ENCODE assay signal across 11 cellular contexts in genomic region chr15:90230610-90231009, GRCh38. TPM values are rescaled to one million over a fixed set of nuclear protein-coding genes. Genes with fewer than 3 reads are reported as not detected.
DNase-seq lines count a peak whose midpoint lies in the region; ATAC-seq and TF ChIP-seq lines count a peak whose summit lies in the region.
"Had no signal": no experiment of that assay in that cellular context is flagged by ENCODE, and none has a peak within 500 bp of the region (broad histone marks: within the 10 kb centered on the region; RNA-seq: fewer than 3 reads in every experiment).

No MANE protein-coding gene starts in this region.

- H3K9me2 ChIP-seq in GM23248 (ENCODE audit: insufficient read depth): no peaks in the 10 kb centered on the region

- 84% methylated on average over 8 of the region's 8 CpGs for WGBS in liver
- WGBS in suprapubic skin: 77% methylated on average over 7 of the region's 8 CpGs
- 95 to 97% methylated on average over 6 to 8 of the region's 8 CpGs for WGBS in GM23248 (ENCODE audit: low coverage in 1 of 2, low lambda C conversion rate in 2 of 2, missing lambda C conversion rate in 2 of 2), 2 experiments

- no peaks in the 10 kb centered on the region for H4K20me1 ChIP-seq in GM23248 (ENCODE audit: insufficient read depth)

- H3K4me3 Mint-ChIP-seq in activated T-cell treated with anti-CD3 and anti-CD28 coated beads, Interleukin-2, amount 50 U/mL, for 4 hours: peak overlapping the region; percentile 94
- peak overlapping the region; percentile 93 for H3K4me3 Mint-ChIP-seq in activated T-helper 1 cell treated with anti-CD3 and anti-CD28 coated beads, Interleukin-12 subunit alpha, Interleukin-12 subunit beta, Interleukin-2, Interleukin-4 antibody, amounts not matched to agents 30 ng/mL and 10 ng/mL and 1 ng/mL, durations not matched to agents 14 hours and 24 hours and 36 hours

- H3K4me2 ChIP-seq in GM23248 (ENCODE audit: unreplicated experiment): no peak overlapping the region

- H3K9me3 ChIP-seq in liver (ENCODE audit: control insufficient read depth in 4 of 4, low read length in 3 of 4) (no peaks in the 10 kb centered on the region), suprapubic skin (no peaks in the 10 kb centered on the region), GM23248 (ENCODE audit: low read depth) (no peaks in the 10 kb centered on the region)
- H3K9me3 ChIP-seq: thoracic aorta had no signal

- H3K36me3 ChIP-seq in liver (ENCODE audit: control insufficient read depth in 4 of 4, insufficient read depth in 3 of 4, low read depth in 1 of 4, low read length in 3 of 4) (peaks cover 11 to 38% (median 28%) of the 10 kb centered on the region in 4 donors), suprapubic skin (peaks cover 53% of the 10 kb centered on the region), GM23248 (ENCODE audit: low read depth) (no peaks in the 10 kb centered on the region)

- H3K4me1 ChIP-seq in liver (ENCODE audit: control insufficient read depth in 4 of 4, insufficient read depth in 4 of 4, low read length in 3 of 4): peaks cover 13 to 47% (median 35%) of the 10 kb centered on the region in 4 donors
- peaks cover 43% of the 10 kb centered on the region for H3K4me1 ChIP-seq in suprapubic skin
- H3K4me1 ChIP-seq in GM23248 (ENCODE audit: insufficient read depth): 0 out of 2 replicates have a peak, but pooled peaks cover 8% of the 10 kb centered on the region

- TF ChIP-seq RAD21 in liver (IDR thresholded peaks at IDR 0.05): no peak

- peaks cover 25% of the 10 kb centered on the region for H3K36me3 Mint-ChIP-seq in activated T-cell treated with anti-CD3 and anti-CD28 coated beads, Interleukin-2, amount 50 U/mL, for 4 hours (ENCODE audit: insufficient read depth)
- H3K36me3 Mint-ChIP-seq in activated T-helper 1 cell treated with anti-CD3 and anti-CD28 coated beads, Interleukin-12 subunit alpha, Interleukin-12 subunit beta, Interleukin-2, Interleukin-4 antibody, amounts not matched to agents 30 ng/mL and 10 ng/mL and 1 ng/mL, durations not matched to agents 14 hours and 24 hours and 36 hours (ENCODE audit: low read depth): peaks cover 38% of the 10 kb centered on the region

- peak overlapping the region; percentile 94 for H3K27ac Mint-ChIP-seq in activated T-helper 1 cell treated with anti-CD3 and anti-CD28 coated beads, Interleukin-12 subunit alpha, Interleukin-12 subunit beta, Interleukin-2, Interleukin-4 antibody, amounts not matched to agents 30 ng/mL and 10 ng/mL and 1 ng/mL, durations not matched to agents 14 hours and 24 hours and 36 hours

- H2AFZ ChIP-seq in GM23248: no peak overlapping the region

- no peaks in the 10 kb centered on the region for H3K9me3 Mint-ChIP-seq in activated T-cell treated with anti-CD3 and anti-CD28 coated beads, Interleukin-2, amount 50 U/mL, for 4 hours
- H3K9me3 Mint-ChIP-seq in activated T-helper 1 cell treated with anti-CD3 and anti-CD28 coated beads, Interleukin-12 subunit alpha, Interleukin-12 subunit beta, Interleukin-2, Interleukin-4 antibody, amounts not matched to agents 30 ng/mL and 10 ng/mL and 1 ng/mL, durations not matched to agents 14 hours and 24 hours and 36 hours: no peaks in the 10 kb centered on the region

- in situ Hi-C loops in GM23248 (cut with MboI): no loop called here

- H3K27me3 ChIP-seq in liver (ENCODE audit: control insufficient read depth in 4 of 4, insufficient read depth in 4 of 4, low read length in 3 of 4) (no peaks in the 10 kb centered on the region), suprapubic skin (no peaks in the 10 kb centered on the region), GM23248 (replicated peaks; ENCODE audit: insufficient read depth) (no peaks in the 10 kb centered on the region)

- peaks cover 49% of the 10 kb centered on the region for H3K4me1 Mint-ChIP-seq in activated T-cell treated with anti-CD3 and anti-CD28 coated beads, Interleukin-2, amount 50 U/mL, for 4 hours (ENCODE audit: low read depth)
- peaks cover 50% of the 10 kb centered on the region for H3K4me1 Mint-ChIP-seq in activated T-helper 1 cell treated with anti-CD3 and anti-CD28 coated beads, Interleukin-12 subunit alpha, Interleukin-12 subunit beta, Interleukin-2, Interleukin-4 antibody, amounts not matched to agents 30 ng/mL and 10 ng/mL and 1 ng/mL, durations not matched to agents 14 hours and 24 hours and 36 hours (ENCODE audit: low read depth)

- no peaks in the 10 kb centered on the region for H3F3A ChIP-seq in GM23248 (ENCODE audit: insufficient read depth)

- H3K4me3 ChIP-seq in liver (ENCODE audit: low read depth in 1 of 3, low read length in 3 of 3) (no peak overlapping the region), suprapubic skin (no peak overlapping the region), GM23248 (no peak overlapping the region)
- H3K4me3 ChIP-seq: thoracic aorta had no signal

- H3K27me3 Mint-ChIP-seq in activated T-cell treated with anti-CD3 and anti-CD28 coated beads, Interleukin-2, amount 50 U/mL, for 4 hours (ENCODE audit: low read depth): no peaks in the 10 kb centered on the region
- H3K27me3 Mint-ChIP-seq in activated T-helper 1 cell treated with anti-CD3 and anti-CD28 coated beads, Interleukin-12 subunit alpha, Interleukin-12 subunit beta, Interleukin-2, Interleukin-4 antibody, amounts not matched to agents 30 ng/mL and 10 ng/mL and 1 ng/mL, durations not matched to agents 14 hours and 24 hours and 36 hours (ENCODE audit: insufficient read depth): no peaks in the 10 kb centered on the region

- H3K9ac ChIP-seq in liver (ENCODE audit: low read depth in 1 of 2, low read length in 2 of 2) (peak overlapping the region in 1 of 2 donors; percentile 90), GM23248 (no peak overlapping the region)

- no peak for TF ChIP-seq POLR2A in suprapubic skin (IDR thresholded peaks at IDR 0.05)

- TF ChIP-seq EP300 in suprapubic skin (IDR thresholded peaks at IDR 0.05): no peak

- ATAC-seq in activated T-cell treated with anti-CD3 and anti-CD28 coated beads, Interleukin-2, amount 50 U/mL, for 4 hours: no peak
- ATAC-seq in HG03095 (IDR thresholded peaks at IDR 0.05; ENCODE audit: unreplicated experiment): no peak

- H3K27ac ChIP-seq in liver (ENCODE audit: low read depth in 1 of 2, low read length in 2 of 2): peak overlapping the region; percentile 47 to 63
- peak overlapping the region; percentile 29 for H3K27ac ChIP-seq in suprapubic skin
- no peak overlapping the region for H3K27ac ChIP-seq in GM23248
- H3K27ac ChIP-seq: thoracic aorta had no signal

- intact Hi-C loops in activated T-helper 1 cell treated with anti-CD3 and anti-CD28 coated beads, Interleukin-12 subunit alpha, Interleukin-12 subunit beta, Interleukin-2, Interleukin-4 antibody, amounts not matched to agents 30 ng/mL and 10 ng/mL and 1 ng/mL, durations not matched to agents 14 hours and 24 hours and 36 hours (cut with micrococcal nuclease): loop anchor here (1.0 kb wide), 1 partner anchor 487 kb away; the partner anchor contains the start of gene BLM

- peaks cover 22% of the 10 kb centered on the region for H3K79me2 ChIP-seq in GM23248 (ENCODE audit: insufficient read depth)

- DNase-seq in activated T-cell treated with anti-CD3 and anti-CD28 coated beads, Interleukin-2, amount 50 U/mL, for 4 hours: no peak
- DNase-seq in activated T-cell treated with anti-CD3 and anti-CD28 coated beads, Interleukin-2, amount 50 U/mL, for 48 hours: no peak
- no peak for DNase-seq in activated T-helper 1 cell treated with anti-CD3 and anti-CD28 coated beads, Interleukin-12 subunit alpha, Interleukin-12 subunit beta, Interleukin-2, Interleukin-4 antibody, amounts not matched to agents 30 ng/mL and 10 ng/mL and 1 ng/mL, durations not matched to agents 14 hours and 24 hours and 36 hours (ENCODE audit: low spot score)
- no peak for DNase-seq in suprapubic skin (ENCODE audit: low spot score in 2 of 2)
- no peak for DNase-seq in GM23248
- no peak for DNase-seq in nucleus accumbens (lab: John Stamatoyannopoulos, UW)
- DNase-seq: NCI-H1694, SHP77 had no signal

- TF ChIP-seq CTCF in liver (IDR thresholded peaks at IDR 0.05; ENCODE audit: low read depth, low read length, missing input control) (no peak), suprapubic skin (IDR thresholded peaks at IDR 0.05) (no peak)

RNA-seq across cellular contexts. Expression of gene CIB1, which starts 3.1 kb away (rescaled TPM):
- total RNA-seq in activated T-cell treated with anti-CD3 and anti-CD28 coated beads, Interleukin-2, amount 50 U/mL, for 4 hours: 100 to 1,000 TPM; 130 to 158 (median 151) TPM
- total RNA-seq in activated T-helper 1 cell treated with anti-CD3 and anti-CD28 coated beads, Interleukin-12 subunit alpha, Interleukin-12 subunit beta, Interleukin-2, Interleukin-4 antibody, amounts not matched to agents 30 ng/mL and 10 ng/mL and 1 ng/mL, durations not matched to agents 14 hours and 24 hours and 36 hours: 144 and 145 TPM in 2 replicates
- total RNA-seq in liver: 10 to 100 TPM; 14.9 to 19.5 TPM
- 100 to 1,000 TPM in 1 of 2 donors, 10 to 100 TPM in 1; 79.1 to 107 TPM for polyA plus RNA-seq in liver
- total RNA-seq in suprapubic skin: 10 to 100 TPM; 16.2 to 41.9 (median 29.7) TPM
- 30.7 and 45.8 TPM in 2 replicates for total RNA-seq in GM23248 (2014; rRNA removed; shearing (Covaris generic))
- 123 and 129 TPM in 2 replicates for polyA plus RNA-seq in GM23248 (2016; fragmentation: Nextera tagmentation; extraction: Ambion mirVana)

RNA-seq across cellular contexts. Expression of gene GDPGP1, which starts 3.4 kb away (rescaled TPM):
- total RNA-seq in activated T-cell treated with anti-CD3 and anti-CD28 coated beads, Interleukin-2, amount 50 U/mL, for 4 hours: 10 to 100 TPM; 11.4 to 12.9 (median 11.9) TPM
- total RNA-seq in activated T-helper 1 cell treated with anti-CD3 and anti-CD28 coated beads, Interleukin-12 subunit alpha, Interleukin-12 subunit beta, Interleukin-2, Interleukin-4 antibody, amounts not matched to agents 30 ng/mL and 10 ng/mL and 1 ng/mL, durations not matched to agents 14 hours and 24 hours and 36 hours: 12.7 and 15.5 TPM in 2 replicates
- 1 to 10 TPM; 6.7 to 8.6 TPM for total RNA-seq in liver
- 1 to 10 TPM; 2.5 to 3.5 TPM for polyA plus RNA-seq in liver
- total RNA-seq in suprapubic skin: 1 to 10 TPM; 2.2 to 3.6 (median 2.9) TPM
- total RNA-seq in GM23248 (2014; rRNA removed; shearing (Covaris generic)): 9.0 TPM in 2 replicates
- polyA plus RNA-seq in GM23248 (2016; fragmentation: Nextera tagmentation; extraction: Ambion mirVana): 1.3 TPM in 2 replicates

RNA-seq across cellular contexts. Expression of gene TTLL13, which starts 18.7 kb away (rescaled TPM):
- under 1 TPM in 2 of 3 donors, not detected in 1; 0.19 to 0.95 TPM for total RNA-seq in activated T-cell treated with anti-CD3 and anti-CD28 coated beads, Interleukin-2, amount 50 U/mL, for 4 hours
- 0.29 and 0.65 TPM in 2 replicates for total RNA-seq in activated T-helper 1 cell treated with anti-CD3 and anti-CD28 coated beads, Interleukin-12 subunit alpha, Interleukin-12 subunit beta, Interleukin-2, Interleukin-4 antibody, amounts not matched to agents 30 ng/mL and 10 ng/mL and 1 ng/mL, durations not matched to agents 14 hours and 24 hours and 36 hours
- total RNA-seq in liver (under 1 TPM in 1 of 2 donors, not detected in 1; 0.08 TPM), suprapubic skin (under 1 TPM in 1 of 4 donors, not detected in 3; 0.21 TPM)
- polyA plus RNA-seq in liver (under 1 TPM in 1 of 2 donors, not detected in 1; 0.17 TPM), GM23248 (2016; fragmentation: Nextera tagmentation; extraction: Ambion mirVana) (not detected in 2 replicates)
- total RNA-seq in GM23248 (2014; rRNA removed; shearing (Covaris generic)): not detected in 2 replicates
- total RNA-seq: thoracic aorta had no signal

RNA-seq across cellular contexts. Expression of gene SEMA4B, which starts 29.5 kb away (rescaled TPM):
- total RNA-seq in activated T-cell treated with anti-CD3 and anti-CD28 coated beads, Interleukin-2, amount 50 U/mL, for 4 hours: 1 to 10 TPM; 4.7 to 8.2 (median 7.7) TPM
- total RNA-seq in activated T-helper 1 cell treated with anti-CD3 and anti-CD28 coated beads, Interleukin-12 subunit alpha, Interleukin-12 subunit beta, Interleukin-2, Interleukin-4 antibody, amounts not matched to agents 30 ng/mL and 10 ng/mL and 1 ng/mL, durations not matched to agents 14 hours and 24 hours and 36 hours: 17.5 and 18.8 TPM in 2 replicates
- total RNA-seq in liver (10 to 100 TPM; 38.8 to 52.2 TPM), suprapubic skin (100 to 1,000 TPM in 2 of 4 donors, 10 to 100 TPM in 2; 81.7 to 146 (median 116) TPM)
- polyA plus RNA-seq in liver (10 to 100 TPM; 14.3 to 15.2 TPM), GM23248 (2016; fragmentation: Nextera tagmentation; extraction: Ambion mirVana) (4.5 and 4.7 TPM in 2 replicates)
- 3.2 and 3.6 TPM in 2 replicates for total RNA-seq in GM23248 (2014; rRNA removed; shearing (Covaris generic))

RNA-seq across cellular contexts. Expression of gene NGRN, which starts 34.9 kb away (rescaled TPM):
- total RNA-seq in activated T-cell treated with anti-CD3 and anti-CD28 coated beads, Interleukin-2, amount 50 U/mL, for 4 hours: 10 to 100 TPM; 36.9 to 38.0 (median 37.1) TPM
- total RNA-seq in activated T-helper 1 cell treated with anti-CD3 and anti-CD28 coated beads, Interleukin-12 subunit alpha, Interleukin-12 subunit beta, Interleukin-2, Interleukin-4 antibody, amounts not matched to agents 30 ng/mL and 10 ng/mL and 1 ng/mL, durations not matched to agents 14 hours and 24 hours and 36 hours: 39.0 and 39.9 TPM in 2 replicates
- 10 to 100 TPM; 22.8 to 26.6 TPM for total RNA-seq in liver
- 10 to 100 TPM; 24.3 to 25.4 TPM for polyA plus RNA-seq in liver
- total RNA-seq in suprapubic skin: 10 to 100 TPM; 49.2 to 71.3 (median 61.4) TPM
- total RNA-seq in GM23248 (2014; rRNA removed; shearing (Covaris generic)): 98.8 and 122 TPM in 2 replicates
- 99.5 and 107 TPM in 2 replicates for polyA plus RNA-seq in GM23248 (2016; fragmentation: Nextera tagmentation; extraction: Ambion mirVana)
